Comparison of ENCODE assay signal across 18 cellular contexts in genomic region chr12:3445127-3445978, GRCh38. TPM values are rescaled to one million over a fixed set of nuclear protein-coding genes. Genes with fewer than 3 reads are reported as not detected.
DNase-seq lines count a peak whose midpoint lies in the region; ATAC-seq, FAIRE-seq and TF ChIP-seq lines count a peak whose summit lies in the region.
"Had no signal": no experiment of that assay in that cellular context is flagged by ENCODE, and none has a peak within 500 bp of the region (broad histone marks: within the 10 kb centered on the region; RNA-seq: fewer than 3 reads in every experiment).

No MANE protein-coding gene starts in this region.

- H3K36me3 ChIP-seq in right lobe of liver (no peaks in the 10 kb centered on the region), HepG2 (replicated peaks in 1 of 2; ENCODE audit: control insufficient read depth in 1 of 2, insufficient read depth in 2 of 2, low read length in 2 of 2) (no peaks in the 10 kb centered on the region), RWPE2 (ENCODE audit: low read depth) (no peaks in the 10 kb centered on the region), mucosa of descending colon (ENCODE audit: low read depth) (no peaks in the 10 kb centered on the region), colonic mucosa (no peaks in the 10 kb centered on the region), heart left ventricle (no peaks in the 10 kb centered on the region)

- no peak for FAIRE-seq in HepG2 (lab: Jason Lieb, UNC)
- FAIRE-seq: A204.1, G401.6, GM12891, RCC 7860 had no signal

- no peak for TF ChIP-seq RAD21 in HepG2 (CRISPR knock-in tag; IDR thresholded peaks at IDR 0.05)

- in situ Hi-C loops in HepG2 (cut with HindIII; ENCODE audit: extremely low pct_ligation_motif_present, low pct_unique_long_range_greater_than_20kb), result no loop called here

- H3K4me1 ChIP-seq in right lobe of liver (peaks cover 0 to 8% (median 0%) of the 10 kb centered on the region in 4 donors), HepG2 (ENCODE audit: insufficient read depth, low read length) (no peaks in the 10 kb centered on the region), RWPE2 (ENCODE audit: insufficient read depth, poor library complexity, severe bottlenecking) (no peaks in the 10 kb centered on the region), mucosa of descending colon (ENCODE audit: low read depth) (no peaks in the 10 kb centered on the region), colonic mucosa (no peaks in the 10 kb centered on the region), heart left ventricle (no peaks in the 10 kb centered on the region)
- H3K4me1 ChIP-seq: Caco-2 had no signal

- H3K9ac ChIP-seq in HepG2 (ENCODE audit: insufficient read depth, low read depth, low read length), result no peak overlapping the region
- H3K9ac ChIP-seq in colonic mucosa (ENCODE audit: low read depth in 2 of 2, low read length in 2 of 2), result no peak overlapping the region

- ATAC-seq in right lobe of liver (peak; percentile 51 to 93 (median 86)), HepG2 (no peak), RWPE2 (ENCODE audit: low read depth) (no peak), mucosa of descending colon (peak; percentile 81), heart left ventricle (no peak)
- ATAC-seq: GM23338 had no signal

- WGBS in right lobe of liver (ENCODE audit: insufficient coverage, low coverage, low lambda C conversion rate, missing lambda C conversion rate), result 58% methylated on average over 8 of the region's 12 CpGs
- WGBS in HepG2 (ENCODE audit: low lambda C conversion rate), result 22% methylated on average over 10 of the region's 12 CpGs
- WGBS in heart left ventricle, 4 donors, result 86 to 91% (median 90%) methylated on average over 12 of the region's 12 CpGs

- no TSS peak for BruUV-seq in HepG2 (replicated peaks; lab: Mats Ljungman, UMichigan)

- H3K27ac ChIP-seq in right lobe of liver, result no peak overlapping the region
- H3K27ac ChIP-seq in HepG2 (ENCODE audit: extremely low read length, insufficient read depth, low read length), result no peak overlapping the region
- H3K27ac ChIP-seq in RWPE2 (ENCODE audit: poor library complexity, severe bottlenecking), result no peak overlapping the region
- H3K27ac ChIP-seq in colonic mucosa, result no peak overlapping the region
- no peak overlapping the region for H3K27ac ChIP-seq in heart left ventricle

- TF ChIP-seq EP300 in HepG2 (IDR thresholded peaks at IDR 0.05; ENCODE audit: low read depth in 2 of 2, low read length in 2 of 2), result no peak
- TF ChIP-seq EP300 in HepG2 (CRISPR knock-in tag; IDR thresholded peaks at IDR 0.05; ENCODE audit: borderline replicate concordance), result no peak

- H3K4me3 ChIP-seq in right lobe of liver, result no peak overlapping the region
- H3K4me3 ChIP-seq in HepG2 (replicated peaks in 1 of 3; ENCODE audit: insufficient read depth in 1 of 3, low read depth in 2 of 3, low read length in 3 of 3), result no peak overlapping the region
- H3K4me3 ChIP-seq in RWPE2 (ENCODE audit: severe bottlenecking), result no peak overlapping the region
- no peak overlapping the region for H3K4me3 ChIP-seq in mucosa of descending colon
- no peak overlapping the region for H3K4me3 ChIP-seq in colonic mucosa
- no peak overlapping the region for H3K4me3 ChIP-seq in heart left ventricle
- H3K4me3 ChIP-seq: GM23338 had no signal

- POLR2A ChIA-PET in HepG2 (lab: Yijun Ruan, JAX), result no interaction called here

- peak in 1 of 3 donors; percentile 38 for DNase-seq in right lobe of liver
- DNase-seq in HepG2 (ENCODE audit: low spot score), result no peak
- peak; percentile 41 for DNase-seq in RWPE2 (ENCODE audit: low spot score)
- peak in 2 of 3 donors; percentile 19 to 39 for DNase-seq in mucosa of descending colon
- DNase-seq in stimulated activated naive CD4-positive, alpha-beta T cell treated with Interleukin-2 at 50 U/mL for 16 hours (lab: John Stamatoyannopoulos, UW), result no peak
- DNase-seq in stimulated activated CD4-positive, alpha-beta T cell treated with anti-CD3 and anti-CD28 coated beads, Interleukin-2, amount 100 ng/mL, for 24 hours, result no peak
- no peak for DNase-seq in colonic mucosa
- no peak for DNase-seq in heart left ventricle
- DNase-seq: Caco-2, DMS79 treated with DMSO at 0.1 percent for 48 hours, NCI-H82, SHP77 treated with DMSO at 0.1 percent for 48 hours had no signal

- H4K20me1 ChIP-seq in HepG2 (ENCODE audit: insufficient read depth, low read length), result no peaks in the 10 kb centered on the region

- H3K9me3 ChIP-seq in right lobe of liver (no peaks in the 10 kb centered on the region), HepG2 (ENCODE audit: low read length) (no peaks in the 10 kb centered on the region), RWPE2 (ENCODE audit: severe bottlenecking) (no peaks in the 10 kb centered on the region), mucosa of descending colon (no peaks in the 10 kb centered on the region), colonic mucosa (no peaks in the 10 kb centered on the region), heart left ventricle (no peaks in the 10 kb centered on the region)

- H3K4me2 ChIP-seq in HepG2 (ENCODE audit: low read depth, low read length), result no peak overlapping the region
- H3K4me2 ChIP-seq: GM23338 had no signal

- CTCF ChIA-PET in HepG2 (lab: Yijun Ruan, JAX; ENCODE audit: low intra/inter-chr PET ratio, low total read pairs), result no interaction called here

- H3K27me3 ChIP-seq in right lobe of liver (no peaks in the 10 kb centered on the region), HepG2 (ENCODE audit: control insufficient read depth in 1 of 2, insufficient read depth in 2 of 2, low read length in 2 of 2) (peaks cover 3 to 54% of the 10 kb centered on the region in 2 experiments; a peak in 4 of 5 replicates), RWPE2 (ENCODE audit: insufficient read depth, poor library complexity, severe bottlenecking) (no peaks in the 10 kb centered on the region), colonic mucosa (no peaks in the 10 kb centered on the region), heart left ventricle (peaks cover 0 to 3% (median 0%) of the 10 kb centered on the region in 9 donors)

- no peak for TF ChIP-seq POLR2A in right lobe of liver (IDR thresholded peaks at IDR 0.05)
- TF ChIP-seq POLR2A in HepG2 (IDR thresholded peaks at IDR 0.05; ENCODE audit: insufficient read depth in 1 of 2, low read depth in 2 of 2, low read length in 2 of 2), result no peak
- TF ChIP-seq POLR2A in heart left ventricle (IDR thresholded peaks at IDR 0.05), result no peak

- H3K79me2 ChIP-seq in HepG2 (ENCODE audit: insufficient read depth, low read length), result no peaks in the 10 kb centered on the region

- intact Hi-C loops in right lobe of liver (cut with DNase I), result no loop called here
- intact Hi-C loops in HepG2 (cut with micrococcal nuclease; ENCODE audit: unreplicated experiment), result no loop called here
- intact Hi-C loops in mucosa of descending colon (cut with DNase I, micrococcal nuclease), result no loop called here
- intact Hi-C loops in colonic mucosa (cut with DNase I), result no loop called here
- intact Hi-C loops in heart left ventricle (cut with DNase I), result no loop called here

- TF ChIP-seq CTCF in right lobe of liver (IDR thresholded peaks at IDR 0.05) (no peak), HepG2 (CRISPR knock-in tag; IDR thresholded peaks at IDR 0.05) (no peak), RWPE2 (IDR thresholded peaks at IDR 0.05; ENCODE audit: poor library complexity, severe bottlenecking) (no peak), mucosa of descending colon (IDR thresholded peaks at IDR 0.05) (no peak), colonic mucosa (IDR thresholded peaks at IDR 0.05) (no peak), heart left ventricle (IDR thresholded peaks at IDR 0.05) (no peak)

- no peak overlapping the region for H2AFZ ChIP-seq in HepG2 (ENCODE audit: low read length)
- H2AFZ ChIP-seq: GM23338 had no signal

TF ChIP-seq in HepG2, 621 proteins besides CTCF, POLR2A, EP300 and RAD21 (continues in another document):
- no peak for TF ChIP-seq ATF5 (CRISPR knock-in tag; IDR thresholded peaks at IDR 0.05; ENCODE audit: low read depth)
- TF ChIP-seq NFIB (CRISPR knock-in tag; IDR thresholded peaks at IDR 0.05; ENCODE audit: borderline replicate concordance), result no peak
- no peak for TF ChIP-seq ZNF740 (CRISPR knock-in tag; IDR thresholded peaks at IDR 0.05)

RNA-seq across cellular contexts. Expression of gene PRMT8, which starts 45.6 kb away (rescaled TPM):
- total RNA-seq in right lobe of liver, result not detected
- total RNA-seq in HepG2 (2016; rRNA removed; fragmentation: Illumina TruSeq; extraction: Trizol), result not detected in 2 replicates
- total RNA-seq in HepG2 (2016; cell fraction: cytosol; rRNA removed; fragmentation: Illumina TruSeq; extraction: Trizol; ENCODE audit: low read depth), result not detected in 2 replicates
- total RNA-seq in HepG2 (2016; cell fraction: insoluble cytoplasmic fraction; rRNA removed; fragmentation: Illumina TruSeq; extraction: Trizol), result not detected in 2 replicates
- not detected in 2 replicates for total RNA-seq in HepG2 (2016; cell fraction: membrane; rRNA removed; fragmentation: Illumina TruSeq; extraction: Trizol)
- total RNA-seq in HepG2 (2016; cell fraction: nucleus; rRNA removed; fragmentation: Illumina TruSeq; extraction: Trizol), result not detected in 2 replicates
- not detected in 2 replicates for polyA plus RNA-seq in HepG2 (2011; rRNA removed)
- polyA plus RNA-seq in HepG2 (2011; cell fraction: cytosol; rRNA removed), result not detected in 2 replicates
- not detected in 2 replicates for polyA plus RNA-seq in HepG2 (2011; cell fraction: nucleus; rRNA removed)
- polyA plus RNA-seq in HepG2 (2012), result not detected in 2 replicates
- polyA plus RNA-seq in HepG2 (2016; cell fraction: cytosol; fragmentation: Illumina TruSeq; extraction: Trizol; ENCODE audit: low read depth), result not detected in 2 replicates
- not detected in 2 replicates for polyA plus RNA-seq in HepG2 (2016; cell fraction: insoluble cytoplasmic fraction; fragmentation: Illumina TruSeq; extraction: Trizol; ENCODE audit: low read depth)
- not detected in 2 replicates for polyA plus RNA-seq in HepG2 (2016; cell fraction: membrane; fragmentation: Illumina TruSeq; extraction: Trizol; ENCODE audit: low read depth)
- polyA plus RNA-seq in HepG2 (2016; cell fraction: nucleus; fragmentation: Illumina TruSeq; extraction: Trizol; ENCODE audit: insufficient read depth, low read depth), result not detected in 2 replicates
- polyA minus RNA-seq in HepG2 (2011; rRNA and poly(A)+ RNA removed; ENCODE audit: low replicate concordance), result not detected in 2 replicates
- polyA minus RNA-seq in HepG2 (2011; cell fraction: cytosol; rRNA and poly(A)+ RNA removed), result not detected in 2 replicates
- not detected in 2 replicates for polyA minus RNA-seq in HepG2 (2011; cell fraction: nucleus; rRNA and poly(A)+ RNA removed)
- total RNA-seq in mucosa of descending colon, result under 1 TPM in 1 of 3 donors, not detected in 2; 0.13 TPM
- not detected for total RNA-seq in colonic mucosa
- total RNA-seq in heart left ventricle, result not detected
- polyA plus RNA-seq in heart left ventricle, result not detected
- total RNA-seq: Caco-2 had no signal
- polyA plus RNA-seq: CD14-positive monocyte had no signal

Comparison
In these comparisons a context has a peak if more than half of its experiments do, and no peak if none do; other contexts are left out.
1. ATAC-seq: peak in right lobe of liver (4 of 4) and mucosa of descending colon (single experiment); none in HepG2 (single experiment), RWPE2 (single experiment) and heart left ventricle (0 of 4).
2. DNase-seq: peak in RWPE2 (single experiment) and mucosa of descending colon (2 of 3); none in HepG2 (single experiment), stimulated activated naive CD4-positive, alpha-beta T cell treated with Interleukin-2 at 50 U/mL for 16 hours (single experiment), stimulated activated CD4-positive, alpha-beta T cell treated with anti-CD3 and anti-CD28 coated beads, Interleukin-2, amount 100 ng/mL, for 24 hours (0 of 2), colonic mucosa (single experiment) and heart left ventricle (0 of 5).